ENCODE assay signal across 16 cellular contexts in genomic region chr11:130178992-130179391, GRCh38. TPM values are rescaled to one million over a fixed set of nuclear protein-coding genes. Genes with fewer than 3 reads are reported as not detected.
DNase-seq lines count a peak whose midpoint lies in the region; ATAC-seq and TF ChIP-seq lines count a peak whose summit lies in the region.
"Had no signal": no experiment of that assay in that cellular context is flagged by ENCODE, and none has a peak within 500 bp of the region (broad histone marks: within the 10 kb centered on the region; RNA-seq: fewer than 3 reads in every experiment).

No MANE protein-coding gene starts in this region.

- H3K36me3 ChIP-seq in SU-DHL-6 (ENCODE audit: low read length) (0 out of 2 replicates have a peak, but pooled peaks cover 2% of the 10 kb centered on the region), thyroid gland (no peaks in the 10 kb centered on the region)
- H3K36me3 ChIP-seq: thoracic aorta had no signal

- peaks cover 80% of the 10 kb centered on the region for H3K79me2 ChIP-seq in SU-DHL-6 (ENCODE audit: insufficient read depth, low read length)

- no peak for TF ChIP-seq POLR2A in thyroid gland (IDR thresholded peaks at IDR 0.05)

- intact Hi-C loops in left colon (cut with DNase I, micrococcal nuclease) = no loop called here
- intact Hi-C loops in thyroid gland (cut with DNase I) = no loop called here

- peak; percentile 4 for ATAC-seq in left colon

- H3K27me3 ChIP-seq in SU-DHL-6 (ENCODE audit: low read length) (no peaks in the 10 kb centered on the region), thyroid gland (no peaks in the 10 kb centered on the region)

- no peaks in the 10 kb centered on the region for H4K20me1 ChIP-seq in SU-DHL-6 (ENCODE audit: low read depth, low read length)

- DNase-seq in NCI-H2196 (lab: John Stamatoyannopoulos, UW; ENCODE audit: unreplicated experiment) = peak; percentile 61
- no peak for DNase-seq in NCI-H2196 treated with DMSO at 0.1 percent for 48 hours (lab: John Stamatoyannopoulos, UW; ENCODE audit: unreplicated experiment)
- DNase-seq in left colon = peak in 1 of 2 donors; percentile 58
- DNase-seq in thyroid gland = peak in 1 of 2 donors; percentile 40
- DNase-seq in stimulated activated naive CD4-positive, alpha-beta T cell treated with Interleukin-2 at 50 U/mL for 16 hours (lab: John Stamatoyannopoulos, UW) = no peak
- no peak for DNase-seq in substantia nigra (lab: John Stamatoyannopoulos, UW)
- DNase-seq in NAMALWA (ENCODE audit: low spot score) = no peak
- DNase-seq: activated CD4-positive, alpha-beta T cell treated with anti-CD3 and anti-CD28 coated beads, Interleukin-2, amount 50 U/mL, for 4 hours; activated naive CD8-positive, alpha-beta T cell treated with anti-CD3 and anti-CD28 coated beads, Interleukin-2, amount 10 ng/mL, durations not matched to agents 7 days and 5 days; activated T-cell treated with anti-CD3 and anti-CD28 coated beads, Interleukin-2, amount 50 U/mL, for 48 hours; caudate nucleus; NCI-H2227 treated with DMSO at 0.1 percent for 48 hours; psoas muscle had no signal

- H3K4me1 ChIP-seq in thyroid gland = peaks cover 44 to 56% of the 10 kb centered on the region in 2 donors

- H3F3A ChIP-seq in SU-DHL-6 (ENCODE audit: insufficient read depth) = peaks cover 51% of the 10 kb centered on the region

- H3K4me3 ChIP-seq in SU-DHL-6 (ENCODE audit: insufficient read depth, low read length, poor library complexity, severe bottlenecking) (peak overlapping the region; percentile 20), thyroid gland (replicated peaks in 1 of 3) (no peak overlapping the region)
- H3K4me3 ChIP-seq: psoas muscle, thoracic aorta had no signal

- H3K4me2 ChIP-seq in SU-DHL-6 (ENCODE audit: low read depth, low read length, poor library complexity, severe bottlenecking) = peak overlapping the region; percentile 72

- no peaks in the 10 kb centered on the region for H3K9me3 ChIP-seq in SU-DHL-6 (ENCODE audit: insufficient read depth, low read length)
- H3K9me3 ChIP-seq in thyroid gland = no peaks in the 10 kb centered on the region
- H3K9me3 ChIP-seq: psoas muscle had no signal

- WGBS in thyroid gland, 2 donors = 20 to 36% methylated on average over 2 to 5 of the region's 5 CpGs

- H3K9ac ChIP-seq in SU-DHL-6 (ENCODE audit: low read length) = peak overlapping the region; percentile 56

- peak overlapping the region; percentile 100 for H3K27ac ChIP-seq in SU-DHL-6 (ENCODE audit: low read depth, low read length)
- peak overlapping the region; percentile 80 to 95 (median 90) for H3K27ac ChIP-seq in thyroid gland
- no peak overlapping the region for H3K27ac ChIP-seq in substantia nigra (ENCODE audit: low read depth, low read length, poor library complexity, severe bottlenecking)
- H3K27ac ChIP-seq: psoas muscle, thoracic aorta had no signal

- TF ChIP-seq CTCF in SU-DHL-6 (IDR thresholded peaks at IDR 0.05; ENCODE audit: insufficient read depth, low read length, poor library complexity, severe bottlenecking) (no peak), thyroid gland (IDR thresholded peaks at IDR 0.05) (no peak)

- H3K9me2 ChIP-seq in SU-DHL-6 (replicated peaks; ENCODE audit: insufficient read depth, low read length) = no peaks in the 10 kb centered on the region

- H2AFZ ChIP-seq in SU-DHL-6 (ENCODE audit: low read depth, low read length, severe bottlenecking) = no peak overlapping the region

RNA-seq across cellular contexts. Expression of gene ST14, which starts 19.4 kb away (rescaled TPM):
- total RNA-seq in left colon (100 to 1,000 TPM; 499 to 535 TPM), thyroid gland (100 to 1,000 TPM in 2 of 4 donors, 10 to 100 TPM in 2; 53.3 to 102 (median 90.7) TPM)
- total RNA-seq: SK-MEL-5 had no signal

Comparison
In these comparisons a context has a peak if more than half of its experiments do, and no peak if none do; other contexts are left out.
1. RNA of gene ST14, which starts 19.4 kb away (total RNA-seq): 499 to 535 TPM in left colon; 53.3 to 102 TPM in thyroid gland; every median in the first group is over 4 times any median in the second.